ENCODE assay signal across 1 cellular context in the genomic region with DNA sequence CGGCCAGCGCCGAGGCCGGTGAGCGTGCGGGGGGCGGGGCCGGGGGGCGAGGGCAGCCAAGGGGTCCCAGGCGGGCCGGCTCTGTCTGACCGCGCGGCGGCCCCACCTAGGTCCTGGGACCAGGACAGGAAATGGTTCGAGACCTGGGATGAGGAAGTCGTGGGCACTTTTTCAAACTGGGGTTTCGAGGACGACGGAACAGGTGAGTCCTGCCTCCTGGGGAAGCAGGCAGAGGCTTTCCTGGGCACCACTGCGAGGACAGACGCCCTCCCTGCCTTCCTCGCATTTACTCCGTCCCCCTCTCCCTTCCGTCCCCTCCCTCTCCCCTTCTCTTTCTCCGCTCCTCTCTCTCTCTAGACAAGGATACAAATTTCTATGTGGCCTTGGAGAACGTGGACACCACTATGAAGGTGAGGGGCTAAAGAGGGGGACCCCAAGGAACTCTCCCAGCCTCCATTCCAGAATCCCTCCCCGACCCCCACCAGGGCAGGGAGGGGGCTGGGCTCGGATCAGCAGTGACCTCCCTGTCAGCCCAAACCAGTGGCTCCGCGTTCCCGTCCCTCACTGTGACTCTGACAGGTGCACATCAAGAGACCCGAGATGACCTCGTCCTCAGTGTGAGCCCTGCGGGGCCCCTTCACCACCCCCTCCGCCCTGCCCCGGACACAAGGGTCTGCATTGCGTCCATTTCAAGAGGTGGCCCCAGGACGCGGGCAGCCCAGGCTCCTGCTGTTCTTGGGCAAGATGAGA.
TF ChIP-seq lines count a peak whose summit lies in the region.

No MANE protein-coding gene starts in this region.

TF ChIP-seq in HepG2, 621 proteins besides CTCF, POLR2A, EP300 and RAD21:
- TF ChIP-seq, protein P1, sequence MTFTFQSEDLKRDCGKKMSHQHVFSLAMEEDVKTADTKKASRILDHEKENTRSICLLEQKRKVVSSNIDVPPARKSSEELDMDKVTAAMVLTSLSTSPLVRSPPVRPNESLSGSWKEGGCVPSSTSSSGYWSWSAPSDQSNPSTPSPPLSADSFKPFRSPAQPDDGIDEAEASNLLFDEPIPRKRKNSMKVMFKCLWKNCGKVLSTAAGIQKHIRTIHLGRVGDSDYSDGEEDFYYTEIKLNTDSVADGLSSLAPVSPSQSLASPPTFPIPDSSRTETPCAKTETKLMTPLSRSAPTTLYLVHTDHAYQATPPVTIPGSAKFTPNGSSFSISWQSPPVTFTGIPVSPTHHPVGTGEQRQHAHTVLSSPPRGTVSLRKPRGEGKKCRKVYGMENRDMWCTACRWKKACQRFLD (CRISPR knock-in tag; IDR thresholded peaks at IDR 0.05; ENCODE audit: borderline replicate concordance): no peak
- TF ChIP-seq GTF3A (CRISPR knock-in tag; conservative IDR thresholded peaks at IDR 0.05) (no peak), ZSCAN29 (CRISPR knock-in tag; conservative IDR thresholded peaks at IDR 0.05) (no peak), ZBTB7A (CRISPR knock-in tag; IDR thresholded peaks at IDR 0.05) (no peak), SPEN (CRISPR knock-in tag; IDR thresholded peaks at IDR 0.05; ENCODE audit: low read depth) (0 out of 2 replicates have a peak, but pooled peaks have one; percentile 7), EZH2 (conservative IDR thresholded peaks at IDR 0.05; ENCODE audit: low read depth, low read length) (0 out of 2 replicates have a peak, but pooled peaks have one; percentile 32), ZNF367 (CRISPR knock-in tag; IDR thresholded peaks at IDR 0.05; ENCODE audit: borderline replicate concordance) (peak; percentile 17; the same call in 1 of the 2 replicates), BRD4 (CRISPR knock-in tag; IDR thresholded peaks at IDR 0.05) (0 out of 2 replicates have a peak, but pooled peaks have one; percentile 44), HCFC1 (IDR thresholded peaks at IDR 0.05; ENCODE audit: low read depth, low read length) (0 out of 2 replicates have a peak, but pooled peaks have one; percentile 17), ONECUT2 (CRISPR knock-in tag; IDR thresholded peaks at IDR 0.05) (no peak), SALL2 (CRISPR knock-in tag; IDR thresholded peaks at IDR 0.05) (0 out of 2 replicates have a peak, but pooled peaks have one; percentile 30), ZBTB38 (CRISPR knock-in tag; IDR thresholded peaks at IDR 0.05) (no peak), TMF1 (CRISPR knock-in tag; IDR thresholded peaks at IDR 0.05; ENCODE audit: low read depth) (0 out of 2 replicates have a peak, but pooled peaks have one; percentile 11), ZNF430 (CRISPR knock-in tag; IDR thresholded peaks at IDR 0.05) (no peak), HNF4G (IDR thresholded peaks at IDR 0.05; ENCODE audit: borderline replicate concordance, low read depth, low read length) (0 out of 2 replicates have a peak, but pooled peaks have one; percentile 1), HNF4G (CRISPR knock-in tag; IDR thresholded peaks at IDR 0.05; ENCODE audit: borderline replicate concordance, low read depth) (no peak), SRY (CRISPR knock-in tag; IDR thresholded peaks at IDR 0.05) (0 out of 2 replicates have a peak, but pooled peaks have one; percentile 12), MAF1 (CRISPR knock-in tag; IDR thresholded peaks at IDR 0.05; ENCODE audit: borderline replicate concordance) (0 out of 2 replicates have a peak, but pooled peaks have one; percentile 50), ZSCAN30 (CRISPR knock-in tag; IDR thresholded peaks at IDR 0.05) (no peak), ZBTB1 (CRISPR knock-in tag; IDR thresholded peaks at IDR 0.05; ENCODE audit: borderline replicate concordance) (0 out of 2 replicates have a peak, but pooled peaks have one; percentile 13), IKZF1 (IDR thresholded peaks at IDR 0.05) (no peak), GATAD2A (CRISPR knock-in tag; IDR thresholded peaks at IDR 0.05) (no peak)
- TF ChIP-seq, protein P2, sequence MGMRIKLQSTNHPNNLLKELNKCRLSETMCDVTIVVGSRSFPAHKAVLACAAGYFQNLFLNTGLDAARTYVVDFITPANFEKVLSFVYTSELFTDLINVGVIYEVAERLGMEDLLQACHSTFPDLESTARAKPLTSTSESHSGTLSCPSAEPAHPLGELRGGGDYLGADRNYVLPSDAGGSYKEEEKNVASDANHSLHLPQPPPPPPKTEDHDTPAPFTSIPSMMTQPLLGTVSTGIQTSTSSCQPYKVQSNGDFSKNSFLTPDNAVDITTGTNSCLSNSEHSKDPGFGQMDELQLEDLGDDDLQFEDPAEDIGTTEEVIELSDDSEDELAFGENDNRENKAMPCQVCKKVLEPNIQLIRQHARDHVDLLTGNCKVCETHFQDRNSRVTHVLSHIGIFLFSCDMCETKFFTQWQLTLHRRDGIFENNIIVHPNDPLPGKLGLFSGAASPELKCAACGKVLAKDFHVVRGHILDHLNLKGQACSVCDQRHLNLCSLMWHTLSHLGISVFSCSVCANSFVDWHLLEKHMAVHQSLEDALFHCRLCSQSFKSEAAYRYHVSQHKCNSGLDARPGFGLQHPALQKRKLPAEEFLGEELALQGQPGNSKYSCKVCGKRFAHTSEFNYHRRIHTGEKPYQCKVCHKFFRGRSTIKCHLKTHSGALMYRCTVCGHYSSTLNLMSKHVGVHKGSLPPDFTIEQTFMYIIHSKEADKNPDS (CRISPR knock-in tag; IDR thresholded peaks at IDR 0.05): no peak
- TF ChIP-seq, protein P3, sequence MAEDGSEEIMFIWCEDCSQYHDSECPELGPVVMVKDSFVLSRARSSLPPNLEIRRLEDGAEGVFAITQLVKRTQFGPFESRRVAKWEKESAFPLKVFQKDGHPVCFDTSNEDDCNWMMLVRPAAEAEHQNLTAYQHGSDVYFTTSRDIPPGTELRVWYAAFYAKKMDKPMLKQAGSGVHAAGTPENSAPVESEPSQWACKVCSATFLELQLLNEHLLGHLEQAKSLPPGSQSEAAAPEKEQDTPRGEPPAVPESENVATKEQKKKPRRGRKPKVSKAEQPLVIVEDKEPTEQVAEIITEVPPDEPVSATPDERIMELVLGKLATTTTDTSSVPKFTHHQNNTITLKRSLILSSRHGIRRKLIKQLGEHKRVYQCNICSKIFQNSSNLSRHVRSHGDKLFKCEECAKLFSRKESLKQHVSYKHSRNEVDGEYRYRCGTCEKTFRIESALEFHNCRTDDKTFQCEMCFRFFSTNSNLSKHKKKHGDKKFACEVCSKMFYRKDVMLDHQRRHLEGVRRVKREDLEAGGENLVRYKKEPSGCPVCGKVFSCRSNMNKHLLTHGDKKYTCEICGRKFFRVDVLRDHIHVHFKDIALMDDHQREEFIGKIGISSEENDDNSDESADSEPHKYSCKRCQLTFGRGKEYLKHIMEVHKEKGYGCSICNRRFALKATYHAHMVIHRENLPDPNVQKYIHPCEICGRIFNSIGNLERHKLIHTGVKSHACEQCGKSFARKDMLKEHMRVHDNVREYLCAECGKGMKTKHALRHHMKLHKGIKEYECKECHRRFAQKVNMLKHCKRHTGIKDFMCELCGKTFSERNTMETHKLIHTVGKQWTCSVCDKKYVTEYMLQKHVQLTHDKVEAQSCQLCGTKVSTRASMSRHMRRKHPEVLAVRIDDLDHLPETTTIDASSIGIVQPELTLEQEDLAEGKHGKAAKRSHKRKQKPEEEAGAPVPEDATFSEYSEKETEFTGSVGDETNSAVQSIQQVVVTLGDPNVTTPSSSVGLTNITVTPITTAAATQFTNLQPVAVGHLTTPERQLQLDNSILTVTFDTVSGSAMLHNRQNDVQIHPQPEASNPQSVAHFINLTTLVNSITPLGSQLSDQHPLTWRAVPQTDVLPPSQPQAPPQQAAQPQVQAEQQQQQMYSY (CRISPR knock-in tag; IDR thresholded peaks at IDR 0.05): no peak
- TF ChIP-seq, protein P4, sequence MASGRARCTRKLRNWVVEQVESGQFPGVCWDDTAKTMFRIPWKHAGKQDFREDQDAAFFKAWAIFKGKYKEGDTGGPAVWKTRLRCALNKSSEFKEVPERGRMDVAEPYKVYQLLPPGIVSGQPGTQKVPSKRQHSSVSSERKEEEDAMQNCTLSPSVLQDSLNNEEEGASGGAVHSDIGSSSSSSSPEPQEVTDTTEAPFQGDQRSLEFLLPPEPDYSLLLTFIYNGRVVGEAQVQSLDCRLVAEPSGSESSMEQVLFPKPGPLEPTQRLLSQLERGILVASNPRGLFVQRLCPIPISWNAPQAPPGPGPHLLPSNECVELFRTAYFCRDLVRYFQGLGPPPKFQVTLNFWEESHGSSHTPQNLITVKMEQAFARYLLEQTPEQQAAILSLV (CRISPR knock-in tag; IDR thresholded peaks at IDR 0.05; ENCODE audit: borderline replicate concordance): no peak
- TF ChIP-seq, protein P5, sequence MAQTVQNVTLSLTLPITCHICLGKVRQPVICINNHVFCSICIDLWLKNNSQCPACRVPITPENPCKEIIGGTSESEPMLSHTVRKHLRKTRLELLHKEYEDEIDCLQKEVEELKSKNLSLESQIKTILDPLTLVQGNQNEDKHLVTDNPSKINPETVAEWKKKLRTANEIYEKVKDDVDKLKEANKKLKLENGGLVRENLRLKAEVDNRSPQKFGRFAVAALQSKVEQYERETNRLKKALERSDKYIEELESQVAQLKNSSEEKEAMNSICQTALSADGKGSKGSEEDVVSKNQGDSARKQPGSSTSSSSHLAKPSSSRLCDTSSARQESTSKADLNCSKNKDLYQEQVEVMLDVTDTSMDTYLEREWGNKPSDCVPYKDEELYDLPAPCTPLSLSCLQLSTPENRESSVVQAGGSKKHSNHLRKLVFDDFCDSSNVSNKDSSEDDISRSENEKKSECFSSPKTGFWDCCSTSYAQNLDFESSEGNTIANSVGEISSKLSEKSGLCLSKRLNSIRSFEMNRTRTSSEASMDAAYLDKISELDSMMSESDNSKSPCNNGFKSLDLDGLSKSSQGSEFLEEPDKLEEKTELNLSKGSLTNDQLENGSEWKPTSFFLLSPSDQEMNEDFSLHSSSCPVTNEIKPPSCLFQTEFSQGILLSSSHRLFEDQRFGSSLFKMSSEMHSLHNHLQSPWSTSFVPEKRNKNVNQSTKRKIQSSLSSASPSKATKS (CRISPR knock-in tag; IDR thresholded peaks at IDR 0.05): no peak
- TF ChIP-seq, protein P6, sequence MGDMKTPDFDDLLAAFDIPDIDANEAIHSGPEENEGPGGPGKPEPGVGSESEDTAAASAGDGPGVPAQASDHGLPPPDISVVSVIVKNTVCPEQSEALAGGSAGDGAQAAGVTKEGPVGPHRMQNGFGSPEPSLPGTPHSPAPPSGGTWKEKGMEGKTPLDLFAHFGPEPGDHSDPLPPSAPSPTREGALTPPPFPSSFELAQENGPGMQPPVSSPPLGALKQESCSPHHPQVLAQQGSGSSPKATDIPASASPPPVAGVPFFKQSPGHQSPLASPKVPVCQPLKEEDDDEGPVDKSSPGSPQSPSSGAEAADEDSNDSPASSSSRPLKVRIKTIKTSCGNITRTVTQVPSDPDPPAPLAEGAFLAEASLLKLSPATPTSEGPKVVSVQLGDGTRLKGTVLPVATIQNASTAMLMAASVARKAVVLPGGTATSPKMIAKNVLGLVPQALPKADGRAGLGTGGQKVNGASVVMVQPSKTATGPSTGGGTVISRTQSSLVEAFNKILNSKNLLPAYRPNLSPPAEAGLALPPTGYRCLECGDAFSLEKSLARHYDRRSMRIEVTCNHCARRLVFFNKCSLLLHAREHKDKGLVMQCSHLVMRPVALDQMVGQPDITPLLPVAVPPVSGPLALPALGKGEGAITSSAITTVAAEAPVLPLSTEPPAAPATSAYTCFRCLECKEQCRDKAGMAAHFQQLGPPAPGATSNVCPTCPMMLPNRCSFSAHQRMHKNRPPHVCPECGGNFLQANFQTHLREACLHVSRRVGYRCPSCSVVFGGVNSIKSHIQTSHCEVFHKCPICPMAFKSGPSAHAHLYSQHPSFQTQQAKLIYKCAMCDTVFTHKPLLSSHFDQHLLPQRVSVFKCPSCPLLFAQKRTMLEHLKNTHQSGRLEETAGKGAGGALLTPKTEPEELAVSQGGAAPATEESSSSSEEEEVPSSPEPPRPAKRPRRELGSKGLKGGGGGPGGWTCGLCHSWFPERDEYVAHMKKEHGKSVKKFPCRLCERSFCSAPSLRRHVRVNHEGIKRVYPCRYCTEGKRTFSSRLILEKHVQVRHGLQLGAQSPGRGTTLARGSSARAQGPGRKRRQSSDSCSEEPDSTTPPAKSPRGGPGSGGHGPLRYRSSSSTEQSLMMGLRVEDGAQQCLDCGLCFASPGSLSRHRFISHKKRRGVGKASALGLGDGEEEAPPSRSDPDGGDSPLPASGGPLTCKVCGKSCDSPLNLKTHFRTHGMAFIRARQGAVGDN (CRISPR knock-in tag; IDR thresholded peaks at IDR 0.05): peak; percentile 2; the same call in 1 of the 2 replicates
- TF ChIP-seq, protein P7, sequence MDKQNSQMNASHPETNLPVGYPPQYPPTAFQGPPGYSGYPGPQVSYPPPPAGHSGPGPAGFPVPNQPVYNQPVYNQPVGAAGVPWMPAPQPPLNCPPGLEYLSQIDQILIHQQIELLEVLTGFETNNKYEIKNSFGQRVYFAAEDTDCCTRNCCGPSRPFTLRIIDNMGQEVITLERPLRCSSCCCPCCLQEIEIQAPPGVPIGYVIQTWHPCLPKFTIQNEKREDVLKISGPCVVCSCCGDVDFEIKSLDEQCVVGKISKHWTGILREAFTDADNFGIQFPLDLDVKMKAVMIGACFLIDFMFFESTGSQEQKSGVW (CRISPR knock-in tag; IDR thresholded peaks at IDR 0.05; ENCODE audit: borderline replicate concordance): no peak
